In the genomic region with DNA sequence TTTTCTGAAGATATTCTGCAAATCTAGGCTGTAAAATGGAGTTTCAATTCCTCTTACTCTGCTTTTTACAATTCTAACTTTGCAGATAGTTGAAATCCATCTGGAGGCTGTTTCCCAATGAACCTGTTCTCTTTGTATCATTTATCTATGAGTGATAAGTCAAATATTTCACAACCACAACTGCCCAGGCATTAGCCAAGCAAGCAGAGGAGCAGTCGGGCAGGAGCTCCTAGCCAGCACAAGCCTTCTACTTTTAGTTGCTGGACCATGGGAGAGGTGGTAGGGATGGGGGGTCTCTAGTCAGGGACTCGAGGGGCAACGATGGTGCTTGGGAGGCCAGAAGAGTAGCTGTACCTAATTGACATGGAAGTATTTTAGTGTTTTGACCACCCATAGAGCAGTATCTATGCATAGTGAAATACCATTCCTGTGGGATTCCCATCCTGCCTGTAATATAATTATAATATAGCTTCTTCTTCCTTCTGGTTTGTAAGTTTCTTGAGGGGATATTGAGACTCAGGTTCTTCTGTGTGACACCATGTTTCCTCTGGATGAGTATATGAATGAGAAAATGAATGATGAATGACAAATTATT, we compare ENCODE assay signal across 1 cellular context.
TF ChIP-seq lines count a peak whose summit lies in the region.

No MANE protein-coding gene starts in this region.

TF ChIP-seq in A549, 52 proteins besides CTCF, POLR2A, EP300 and RAD21 (continued from another document):
- TF ChIP-seq, protein P1, sequence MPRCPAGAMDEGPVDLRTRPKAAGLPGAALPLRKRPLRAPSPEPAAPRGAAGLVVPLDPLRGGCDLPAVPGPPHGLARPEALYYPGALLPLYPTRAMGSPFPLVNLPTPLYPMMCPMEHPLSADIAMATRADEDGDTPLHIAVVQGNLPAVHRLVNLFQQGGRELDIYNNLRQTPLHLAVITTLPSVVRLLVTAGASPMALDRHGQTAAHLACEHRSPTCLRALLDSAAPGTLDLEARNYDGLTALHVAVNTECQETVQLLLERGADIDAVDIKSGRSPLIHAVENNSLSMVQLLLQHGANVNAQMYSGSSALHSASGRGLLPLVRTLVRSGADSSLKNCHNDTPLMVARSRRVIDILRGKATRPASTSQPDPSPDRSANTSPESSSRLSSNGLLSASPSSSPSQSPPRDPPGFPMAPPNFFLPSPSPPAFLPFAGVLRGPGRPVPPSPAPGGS (IDR thresholded peaks at IDR 0.05): no peak
- no peak for TF ChIP-seq TP53 (CRISPR knock-in tag; IDR thresholded peaks at IDR 0.05)
- TF ChIP-seq RARB (CRISPR knock-in tag; IDR thresholded peaks at IDR 0.05): no peak
- no peak for TF ChIP-seq PHF8 (IDR thresholded peaks at IDR 0.05; ENCODE audit: borderline replicate concordance, low read depth)
- no peak for TF ChIP-seq ZSCAN20 (CRISPR knock-in tag; IDR thresholded peaks at IDR 0.05)
- TF ChIP-seq, protein P2, sequence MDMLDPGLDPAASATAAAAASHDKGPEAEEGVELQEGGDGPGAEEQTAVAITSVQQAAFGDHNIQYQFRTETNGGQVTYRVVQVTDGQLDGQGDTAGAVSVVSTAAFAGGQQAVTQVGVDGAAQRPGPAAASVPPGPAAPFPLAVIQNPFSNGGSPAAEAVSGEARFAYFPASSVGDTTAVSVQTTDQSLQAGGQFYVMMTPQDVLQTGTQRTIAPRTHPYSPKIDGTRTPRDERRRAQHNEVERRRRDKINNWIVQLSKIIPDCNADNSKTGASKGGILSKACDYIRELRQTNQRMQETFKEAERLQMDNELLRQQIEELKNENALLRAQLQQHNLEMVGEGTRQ (IDR thresholded peaks at IDR 0.05): no peak
- TF ChIP-seq HDAC2 (IDR thresholded peaks at IDR 0.05): no peak
- no peak for TF ChIP-seq ZC3H11A (IDR thresholded peaks at IDR 0.05)
- no peak for TF ChIP-seq NR3C1 (IDR thresholded peaks at IDR 0.05)
- TF ChIP-seq HOXB5 (CRISPR knock-in tag; IDR thresholded peaks at IDR 0.05): no peak
- TF ChIP-seq, protein P3, sequence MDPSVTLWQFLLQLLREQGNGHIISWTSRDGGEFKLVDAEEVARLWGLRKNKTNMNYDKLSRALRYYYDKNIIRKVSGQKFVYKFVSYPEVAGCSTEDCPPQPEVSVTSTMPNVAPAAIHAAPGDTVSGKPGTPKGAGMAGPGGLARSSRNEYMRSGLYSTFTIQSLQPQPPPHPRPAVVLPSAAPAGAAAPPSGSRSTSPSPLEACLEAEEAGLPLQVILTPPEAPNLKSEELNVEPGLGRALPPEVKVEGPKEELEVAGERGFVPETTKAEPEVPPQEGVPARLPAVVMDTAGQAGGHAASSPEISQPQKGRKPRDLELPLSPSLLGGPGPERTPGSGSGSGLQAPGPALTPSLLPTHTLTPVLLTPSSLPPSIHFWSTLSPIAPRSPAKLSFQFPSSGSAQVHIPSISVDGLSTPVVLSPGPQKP (IDR thresholded peaks at IDR 0.05; ENCODE audit: low read depth, low read length): no peak
- TF ChIP-seq, protein P4, sequence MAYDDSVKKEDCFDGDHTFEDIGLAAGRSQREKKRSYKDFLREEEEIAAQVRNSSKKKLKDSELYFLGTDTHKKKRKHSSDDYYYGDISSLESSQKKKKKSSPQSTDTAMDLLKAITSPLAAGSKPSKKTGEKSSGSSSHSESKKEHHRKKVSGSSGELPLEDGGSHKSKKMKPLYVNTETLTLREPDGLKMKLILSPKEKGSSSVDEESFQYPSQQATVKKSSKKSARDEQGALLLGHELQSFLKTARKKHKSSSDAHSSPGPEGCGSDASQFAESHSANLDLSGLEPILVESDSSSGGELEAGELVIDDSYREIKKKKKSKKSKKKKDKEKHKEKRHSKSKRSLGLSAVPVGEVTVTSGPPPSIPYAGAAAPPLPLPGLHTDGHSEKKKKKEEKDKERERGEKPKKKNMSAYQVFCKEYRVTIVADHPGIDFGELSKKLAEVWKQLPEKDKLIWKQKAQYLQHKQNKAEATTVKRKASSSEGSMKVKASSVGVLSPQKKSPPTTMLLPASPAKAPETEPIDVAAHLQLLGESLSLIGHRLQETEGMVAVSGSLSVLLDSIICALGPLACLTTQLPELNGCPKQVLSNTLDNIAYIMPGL (CRISPR knock-in tag; IDR thresholded peaks at IDR 0.05; ENCODE audit: borderline replicate concordance): no peak
- TF ChIP-seq CBX8 (IDR thresholded peaks at IDR 0.05): no peak
- TF ChIP-seq, protein P5, sequence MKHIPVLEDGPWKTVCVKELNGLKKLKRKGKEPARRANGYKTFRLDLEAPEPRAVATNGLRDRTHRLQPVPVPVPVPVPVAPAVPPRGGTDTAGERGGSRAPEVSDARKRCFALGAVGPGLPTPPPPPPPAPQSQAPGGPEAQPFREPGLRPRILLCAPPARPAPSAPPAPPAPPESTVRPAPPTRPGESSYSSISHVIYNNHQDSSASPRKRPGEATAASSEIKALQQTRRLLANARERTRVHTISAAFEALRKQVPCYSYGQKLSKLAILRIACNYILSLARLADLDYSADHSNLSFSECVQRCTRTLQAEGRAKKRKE (CRISPR knock-in tag; IDR thresholded peaks at IDR 0.05; ENCODE audit: low read depth): no peak
- no peak for TF ChIP-seq TFCP2L1 (CRISPR knock-in tag; IDR thresholded peaks at IDR 0.05)
- TF ChIP-seq, protein P6, sequence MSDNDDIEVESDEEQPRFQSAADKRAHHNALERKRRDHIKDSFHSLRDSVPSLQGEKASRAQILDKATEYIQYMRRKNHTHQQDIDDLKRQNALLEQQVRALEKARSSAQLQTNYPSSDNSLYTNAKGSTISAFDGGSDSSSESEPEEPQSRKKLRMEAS (IDR thresholded peaks at IDR 0.05): no peak
- TF ChIP-seq KDM1A (IDR thresholded peaks at IDR 0.05; ENCODE audit: low read depth): no peak
- no peak for TF ChIP-seq BHLHE40 (IDR thresholded peaks at IDR 0.05; ENCODE audit: low read depth, low read length)
- no peak for TF ChIP-seq KDM5A (IDR thresholded peaks at IDR 0.05)
- no peak for TF ChIP-seq FOSL2 (IDR thresholded peaks at IDR 0.05)
- TF ChIP-seq FOSL2 (CRISPR knock-in tag; IDR thresholded peaks at IDR 0.05): peak; percentile 77
- TF ChIP-seq HOXA7 (CRISPR knock-in tag; IDR thresholded peaks at IDR 0.05): no peak
- TF ChIP-seq CEBPB (IDR thresholded peaks at IDR 0.05): peak; percentile 91 to 95
- TF ChIP-seq, protein P7, sequence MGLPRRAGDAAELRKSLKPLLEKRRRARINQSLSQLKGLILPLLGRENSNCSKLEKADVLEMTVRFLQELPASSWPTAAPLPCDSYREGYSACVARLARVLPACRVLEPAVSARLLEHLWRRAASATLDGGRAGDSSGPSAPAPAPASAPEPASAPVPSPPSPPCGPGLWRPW (IDR thresholded peaks at IDR 0.05): peak; percentile 57; the same call in 1 of the 2 replicates
- TF ChIP-seq, protein P8, sequence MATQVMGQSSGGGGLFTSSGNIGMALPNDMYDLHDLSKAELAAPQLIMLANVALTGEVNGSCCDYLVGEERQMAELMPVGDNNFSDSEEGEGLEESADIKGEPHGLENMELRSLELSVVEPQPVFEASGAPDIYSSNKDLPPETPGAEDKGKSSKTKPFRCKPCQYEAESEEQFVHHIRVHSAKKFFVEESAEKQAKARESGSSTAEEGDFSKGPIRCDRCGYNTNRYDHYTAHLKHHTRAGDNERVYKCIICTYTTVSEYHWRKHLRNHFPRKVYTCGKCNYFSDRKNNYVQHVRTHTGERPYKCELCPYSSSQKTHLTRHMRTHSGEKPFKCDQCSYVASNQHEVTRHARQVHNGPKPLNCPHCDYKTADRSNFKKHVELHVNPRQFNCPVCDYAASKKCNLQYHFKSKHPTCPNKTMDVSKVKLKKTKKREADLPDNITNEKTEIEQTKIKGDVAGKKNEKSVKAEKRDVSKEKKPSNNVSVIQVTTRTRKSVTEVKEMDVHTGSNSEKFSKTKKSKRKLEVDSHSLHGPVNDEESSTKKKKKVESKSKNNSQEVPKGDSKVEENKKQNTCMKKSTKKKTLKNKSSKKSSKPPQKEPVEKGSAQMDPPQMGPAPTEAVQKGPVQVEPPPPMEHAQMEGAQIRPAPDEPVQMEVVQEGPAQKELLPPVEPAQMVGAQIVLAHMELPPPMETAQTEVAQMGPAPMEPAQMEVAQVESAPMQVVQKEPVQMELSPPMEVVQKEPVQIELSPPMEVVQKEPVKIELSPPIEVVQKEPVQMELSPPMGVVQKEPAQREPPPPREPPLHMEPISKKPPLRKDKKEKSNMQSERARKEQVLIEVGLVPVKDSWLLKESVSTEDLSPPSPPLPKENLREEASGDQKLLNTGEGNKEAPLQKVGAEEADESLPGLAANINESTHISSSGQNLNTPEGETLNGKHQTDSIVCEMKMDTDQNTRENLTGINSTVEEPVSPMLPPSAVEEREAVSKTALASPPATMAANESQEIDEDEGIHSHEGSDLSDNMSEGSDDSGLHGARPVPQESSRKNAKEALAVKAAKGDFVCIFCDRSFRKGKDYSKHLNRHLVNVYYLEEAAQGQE (IDR thresholded peaks at IDR 0.05): no peak
- no peak for TF ChIP-seq ZNF302 (CRISPR knock-in tag; IDR thresholded peaks at IDR 0.05)
- no peak for TF ChIP-seq SREBF2 (IDR thresholded peaks at IDR 0.05)
- no peak for TF ChIP-seq FOSB (CRISPR knock-in tag; IDR thresholded peaks at IDR 0.05)
- no peak for TF ChIP-seq HOXB13 (CRISPR knock-in tag; IDR thresholded peaks at IDR 0.05; ENCODE audit: low read depth)
- no peak for TF ChIP-seq NFE2L2 (conservative IDR thresholded peaks at IDR 0.05; ENCODE audit: low read length)
- peak; percentile 15; the same call in 1 of the 2 replicates for TF ChIP-seq JUNB (IDR thresholded peaks at IDR 0.05)
- TF ChIP-seq JUN (IDR thresholded peaks at IDR 0.05): no peak
- TF ChIP-seq CHD2 (IDR thresholded peaks at IDR 0.05; ENCODE audit: low read length, partially characterized antibody): no peak
- peak; percentile 25; the same call in 1 of the 3 replicates for TF ChIP-seq SMC3 (IDR thresholded peaks at IDR 0.05)
- no peak for TF ChIP-seq FOXS1 (CRISPR knock-in tag; IDR thresholded peaks at IDR 0.05)
- no peak for TF ChIP-seq RNF2 (IDR thresholded peaks at IDR 0.05; ENCODE audit: borderline replicate concordance, low read depth)
- no peak for TF ChIP-seq ZFP36 (IDR thresholded peaks at IDR 0.05; ENCODE audit: borderline replicate concordance, partially characterized antibody)
- no peak for TF ChIP-seq RFX5 (IDR thresholded peaks at IDR 0.05)
- TF ChIP-seq MAFK (IDR thresholded peaks at IDR 0.05; ENCODE audit: partially characterized antibody): no peak
- TF ChIP-seq EHF (CRISPR knock-in tag; IDR thresholded peaks at IDR 0.05): no peak
- TF ChIP-seq ESRRA (IDR thresholded peaks at IDR 0.05; ENCODE audit: borderline replicate concordance, low read length): no peak
- no peak for TF ChIP-seq RCOR1 (IDR thresholded peaks at IDR 0.05; ENCODE audit: low read depth, low read length)
- TF ChIP-seq POLR2AphosphoS2 (conservative IDR thresholded peaks at IDR 0.05; ENCODE audit: low read length): no peak
- TF ChIP-seq CHD4 (IDR thresholded peaks at IDR 0.05; ENCODE audit: borderline replicate concordance): no peak
